In genomic region chr4:78057135-78057599, GRCh38 we compare ENCODE assay signal across 1 cellular context.
TF ChIP-seq lines count a peak whose summit lies in the region.

Gene FRAS1, plus strand, starts transcription at chr4:78057323. Its CDS starts 687 bp downstream, at chr4:78058010.

TF ChIP-seq in HepG2, 621 proteins besides CTCF, POLR2A, EP300 and RAD21 (continued from another document and continues in another):
- TF ChIP-seq GLMP (CRISPR knock-in tag; IDR thresholded peaks at IDR 0.05; ENCODE audit: borderline replicate concordance) = no peak
- TF ChIP-seq RERE (CRISPR knock-in tag; IDR thresholded peaks at IDR 0.05; ENCODE audit: low read depth) = no peak
- TF ChIP-seq ZNF12 (CRISPR knock-in tag; IDR thresholded peaks at IDR 0.05) = no peak
- no peak for TF ChIP-seq ZNF773 (CRISPR knock-in tag; IDR thresholded peaks at IDR 0.05; ENCODE audit: borderline replicate concordance)
- TF ChIP-seq ZNF564 (CRISPR knock-in tag; IDR thresholded peaks at IDR 0.05) = no peak
- TF ChIP-seq SP5 (CRISPR knock-in tag; IDR thresholded peaks at IDR 0.05; ENCODE audit: borderline replicate concordance, low read depth) = peak; percentile 48
- TF ChIP-seq ZNF282 (IDR thresholded peaks at IDR 0.05; ENCODE audit: partially characterized antibody) = no peak
- TF ChIP-seq RFXANK (CRISPR knock-in tag; IDR thresholded peaks at IDR 0.05) = no peak
- TF ChIP-seq FOXO4 (CRISPR knock-in tag; conservative IDR thresholded peaks at IDR 0.05) = no peak
- TF ChIP-seq NFE2 (CRISPR knock-in tag; IDR thresholded peaks at IDR 0.05) = no peak
- TF ChIP-seq ZNF274 (CRISPR knock-in tag; IDR thresholded peaks at IDR 0.05) = no peak
- no peak for TF ChIP-seq ZNF563 (CRISPR knock-in tag; IDR thresholded peaks at IDR 0.05)
- TF ChIP-seq JUND (CRISPR knock-in tag; IDR thresholded peaks at IDR 0.05) = peak; percentile 53; the same call in 1 of the 2 replicates
- TF ChIP-seq HES4 (CRISPR knock-in tag; IDR thresholded peaks at IDR 0.05; ENCODE audit: borderline replicate concordance) = peak; percentile 76; the same call in 1 of the 2 replicates
- peak; percentile 57; the same call in 1 of the 2 replicates for TF ChIP-seq POLR2G (IDR thresholded peaks at IDR 0.05; ENCODE audit: low read depth, low read length)
- TF ChIP-seq BCLAF1 (IDR thresholded peaks at IDR 0.05) = no peak
- no peak for TF ChIP-seq ZNF331 (CRISPR knock-in tag; IDR thresholded peaks at IDR 0.05)
- no peak for TF ChIP-seq JUN (CRISPR knock-in tag; IDR thresholded peaks at IDR 0.05)
- peak; percentile 3 for TF ChIP-seq MXD1 (CRISPR knock-in tag; IDR thresholded peaks at IDR 0.05)
- peak; percentile 88 for TF ChIP-seq RBFOX2 (IDR thresholded peaks at IDR 0.05; ENCODE audit: low read depth, low read length)
- TF ChIP-seq MYPOP (CRISPR knock-in tag; IDR thresholded peaks at IDR 0.05) = no peak; the same call in 1 of the 2 replicates
- no peak for TF ChIP-seq KDM6A (CRISPR knock-in tag; IDR thresholded peaks at IDR 0.05; ENCODE audit: low read depth)
- no peak; the same call in 1 of the 2 replicates for TF ChIP-seq ZFY (CRISPR knock-in tag; IDR thresholded peaks at IDR 0.05)
- TF ChIP-seq MATR3 (CRISPR knock-in tag; IDR thresholded peaks at IDR 0.05) = no peak
- no peak; the same call in 1 of the 2 replicates for TF ChIP-seq MXD3 (CRISPR knock-in tag; IDR thresholded peaks at IDR 0.05)
- peak; percentile 41; the same call in 1 of the 2 replicates for TF ChIP-seq POGZ (CRISPR knock-in tag; IDR thresholded peaks at IDR 0.05)
- TF ChIP-seq KLF6 (CRISPR knock-in tag; IDR thresholded peaks at IDR 0.05) = no peak
- TF ChIP-seq TRAFD1 (CRISPR knock-in tag; IDR thresholded peaks at IDR 0.05; ENCODE audit: borderline replicate concordance) = no peak
- TF ChIP-seq ZNF589 (CRISPR knock-in tag; conservative IDR thresholded peaks at IDR 0.05) = peak; percentile 71; the same call in 1 of the 2 replicates
- TF ChIP-seq SOX5 (CRISPR knock-in tag; IDR thresholded peaks at IDR 0.05; ENCODE audit: borderline replicate concordance) = no peak; the same call in 1 of the 2 replicates
- TF ChIP-seq CHD2 (IDR thresholded peaks at IDR 0.05; ENCODE audit: low read depth, low read length) = no peak
- TF ChIP-seq KDM5B (CRISPR knock-in tag; IDR thresholded peaks at IDR 0.05; ENCODE audit: borderline replicate concordance) = 0 out of 2 replicates have a peak, but pooled peaks have one; percentile 7
- TF ChIP-seq ZFP37 (CRISPR knock-in tag; IDR thresholded peaks at IDR 0.05; ENCODE audit: borderline replicate concordance) = no peak
- TF ChIP-seq CC2D1A (CRISPR knock-in tag; IDR thresholded peaks at IDR 0.05) = no peak
- TF ChIP-seq ZNF343 (CRISPR knock-in tag; IDR thresholded peaks at IDR 0.05) = 0 out of 2 replicates have a peak, but pooled peaks have one; percentile 1
- TF ChIP-seq PRDM4 (CRISPR knock-in tag; IDR thresholded peaks at IDR 0.05; ENCODE audit: borderline replicate concordance) = no peak
- TF ChIP-seq NR1H2 (CRISPR knock-in tag; IDR thresholded peaks at IDR 0.05; ENCODE audit: borderline replicate concordance, low read depth) = no peak
- TF ChIP-seq KMT2A (CRISPR knock-in tag; IDR thresholded peaks at IDR 0.05) = peak; percentile 48
- no peak for TF ChIP-seq E2F5 (CRISPR knock-in tag; conservative IDR thresholded peaks at IDR 0.05)
- no peak for TF ChIP-seq JUNB (CRISPR knock-in tag; IDR thresholded peaks at IDR 0.05; ENCODE audit: borderline replicate concordance)
- TF ChIP-seq ZNF792 (CRISPR knock-in tag; IDR thresholded peaks at IDR 0.05) = no peak
- no peak for TF ChIP-seq ZBTB25 (CRISPR knock-in tag; IDR thresholded peaks at IDR 0.05)
